Comparison of ENCODE assay signal across 13 cellular contexts in the genomic region with DNA sequence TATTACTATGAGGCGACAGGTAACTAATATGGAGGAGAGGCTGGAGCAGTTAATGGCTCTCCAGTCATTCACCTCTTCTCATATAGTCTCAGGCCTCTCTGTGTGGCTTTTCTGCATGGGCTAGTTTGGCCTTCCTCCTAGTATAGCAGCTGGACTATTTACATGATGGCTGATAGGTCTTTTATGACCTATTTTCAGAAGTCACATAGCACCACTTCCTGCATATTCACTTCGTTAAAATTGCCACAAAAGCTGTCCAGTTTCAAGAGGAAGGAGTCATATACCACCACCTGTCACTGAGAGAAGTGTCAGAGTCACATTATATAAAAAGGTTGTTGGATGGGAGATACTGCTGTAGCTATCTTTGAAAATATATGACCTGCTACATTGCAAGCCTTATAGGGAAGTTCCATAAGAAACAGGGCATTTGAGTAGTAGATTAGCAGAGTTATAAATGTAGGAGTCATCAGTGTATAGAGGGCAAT. TPM values are rescaled to one million over a fixed set of nuclear protein-coding genes. Genes with fewer than 3 reads are reported as not detected.
DNase-seq lines count a peak whose midpoint lies in the region; ATAC-seq and TF ChIP-seq lines count a peak whose summit lies in the region.
"Had no signal": no experiment of that assay in that cellular context is flagged by ENCODE, and none has a peak within 500 bp of the region (broad histone marks: within the 10 kb centered on the region; RNA-seq: fewer than 3 reads in every experiment).

No MANE protein-coding gene starts in this region.

- no peaks in the 10 kb centered on the region; the same call in 1 of the 2 replicates for H3F3A ChIP-seq in Loucy (ENCODE audit: low read depth)

- no peaks in the 10 kb centered on the region for H3K36me3 Mint-ChIP-seq in CD4-positive, alpha-beta T cell (ENCODE audit: low read depth)

- H2AFZ ChIP-seq in Loucy (ENCODE audit: low read length) = peak overlapping the region; percentile 76

- no peaks in the 10 kb centered on the region for H3K4me1 Mint-ChIP-seq in CD4-positive, alpha-beta T cell (ENCODE audit: low read depth)

- H3K9me3 ChIP-seq in Loucy (ENCODE audit: insufficient read depth, low read depth, low read length) = no peaks in the 10 kb centered on the region
- no peaks in the 10 kb centered on the region for H3K9me3 ChIP-seq in CD4-positive, alpha-beta T cell (ENCODE audit: control insufficient read depth, low read length)
- H3K9me3 ChIP-seq: BE2C, psoas muscle, SK-N-SH had no signal

- no peak overlapping the region for H3K9ac ChIP-seq in Loucy (ENCODE audit: low read depth, low read length, poor library complexity, severe bottlenecking)
- H3K9ac ChIP-seq: SK-N-SH had no signal

- H3K36me3 ChIP-seq in GM06990 (ENCODE audit: control insufficient read depth, insufficient read depth, low read length) (no peaks in the 10 kb centered on the region), Loucy (ENCODE audit: insufficient read depth, low read length) (no peaks in the 10 kb centered on the region)
- H3K36me3 ChIP-seq: BE2C had no signal

- H3K4me2 ChIP-seq in Loucy (ENCODE audit: low read depth, low read length, poor library complexity, severe bottlenecking) = peak overlapping the region; percentile 54
- H3K4me2 ChIP-seq: SK-N-SH had no signal

- H3K27ac Mint-ChIP-seq in CD4-positive, alpha-beta T cell = no peak overlapping the region
- H3K27ac Mint-ChIP-seq: dendritic cell treated with granulocyte-macrophage colony-stimulating factor and Interleukin-4, amounts not matched to agents 40 ng/mL and 50 ng/mL, for 4 days had no signal

- no peaks in the 10 kb centered on the region for H4K20me1 ChIP-seq in Loucy (ENCODE audit: insufficient read depth, low read length, poor library complexity, severe bottlenecking)

- no peak overlapping the region for H3K4me3 Mint-ChIP-seq in CD4-positive, alpha-beta T cell
- H3K4me3 Mint-ChIP-seq: dendritic cell treated with granulocyte-macrophage colony-stimulating factor and Interleukin-4, amounts not matched to agents 40 ng/mL and 50 ng/mL, for 4 days had no signal

- no peak overlapping the region for H3K27ac ChIP-seq in CD4-positive, alpha-beta T cell (ENCODE audit: low read depth, low read length)
- H3K27ac ChIP-seq: psoas muscle had no signal

- POLR2A ChIA-PET in CD4-positive, alpha-beta T cell (lab: Charles Lee) = interaction anchor here (2.0 kb wide), 1 partner anchor 8 kb away, joined by 5 read pairs; a partner anchor contains a TSS

- TF ChIP-seq CTCF in GM06990 (IDR thresholded peaks at IDR 0.05; ENCODE audit: insufficient read depth, low read length, poor library complexity, severe bottlenecking) (no peak), Loucy (conservative IDR thresholded peaks at IDR 0.05; ENCODE audit: low read length) (no peak)
- no peak for TF ChIP-seq CTCF in CD4-positive, alpha-beta T cell (IDR thresholded peaks at IDR 0.05)

- CTCF ChIA-PET in CD4-positive, alpha-beta T cell (lab: Charles Lee) = no interaction called here

- peaks cover 15% of the 10 kb centered on the region for H3K4me1 ChIP-seq in Loucy (ENCODE audit: insufficient read depth, low read length, poor library complexity, severe bottlenecking)
- H3K4me1 ChIP-seq: BE2C had no signal

- ATAC-seq in HG02870 (IDR thresholded peaks at IDR 0.05; ENCODE audit: unreplicated experiment) = peak; percentile 97
- no peak for ATAC-seq in CD4-positive, alpha-beta T cell (ENCODE audit: poor library complexity)
- ATAC-seq: psoas muscle had no signal

- no peaks in the 10 kb centered on the region for H3K9me3 Mint-ChIP-seq in CD4-positive, alpha-beta T cell

- intact Hi-C loops in CD4-positive, alpha-beta T cell (cut with DNase I, micrococcal nuclease) = loop anchor here in 1 of 2 experiments (10.0 kb wide), 1 partner anchor 731 kb away; a partner anchor contains a TSS

- H3K4me3 ChIP-seq in GM06990 (replicated peaks; ENCODE audit: low read depth, low read length) (no peak overlapping the region), Loucy (ENCODE audit: low read length, poor library complexity, severe bottlenecking) (peak overlapping the region; percentile 29)
- H3K4me3 ChIP-seq: psoas muscle had no signal

- H3K9me2 ChIP-seq in Loucy (replicated peaks; ENCODE audit: low read depth, low read length) = no peaks in the 10 kb centered on the region
- H3K9me2 ChIP-seq: SK-N-SH had no signal

- no peaks in the 10 kb centered on the region for H3K27me3 ChIP-seq in GM06990 (replicated peaks; ENCODE audit: control insufficient read depth, insufficient read depth, low read length)
- no peaks in the 10 kb centered on the region for H3K27me3 ChIP-seq in Loucy (ENCODE audit: insufficient read depth, low read length, poor library complexity, severe bottlenecking)
- no peaks in the 10 kb centered on the region for H3K27me3 ChIP-seq in CD4-positive, alpha-beta T cell (ENCODE audit: control insufficient read depth, insufficient read depth, low read length)
- H3K27me3 ChIP-seq: BE2C had no signal

- no peaks in the 10 kb centered on the region for H3K27me3 Mint-ChIP-seq in CD4-positive, alpha-beta T cell
- H3K27me3 Mint-ChIP-seq: dendritic cell treated with granulocyte-macrophage colony-stimulating factor and Interleukin-4, amounts not matched to agents 40 ng/mL and 50 ng/mL, for 4 days had no signal

- DNase-seq in GM06990 (ENCODE audit: extremely low read depth, insufficient read length) = peak; percentile 76
- peak; percentile 18 for DNase-seq in GM19240 (ENCODE audit: insufficient read length, low spot score)
- DNase-seq in NCI-H345 treated with DMSO at 0.1 percent for 48 hours (lab: John Stamatoyannopoulos, UW; ENCODE audit: unreplicated experiment) = no peak
- DNase-seq in CD4-positive, alpha-beta T cell = no peak
- no peak for DNase-seq in cortex of kidney (lab: John Stamatoyannopoulos, UW)
- no peak for DNase-seq in NCI-H187 (lab: John Stamatoyannopoulos, UW)
- DNase-seq: BE2C, NCI-H1694 treated with DMSO at 0.1 percent for 48 hours, psoas muscle, SK-N-SH had no signal

- no peaks in the 10 kb centered on the region for H3K79me2 ChIP-seq in Loucy (ENCODE audit: insufficient read depth, low read length)

RNA-seq across cellular contexts. Expression of a gene that starts 8.0 kb away (rescaled TPM):
- total RNA-seq in CD4-positive, alpha-beta T cell = 100 to 1,000 TPM; 114 to 115 TPM

Comparison
In these comparisons a context has a peak if more than half of its experiments do, and no peak if none do; other contexts are left out.
1. DNase-seq: peak in GM06990 (single experiment) and GM19240 (single experiment); none in NCI-H345 treated with DMSO at 0.1 percent for 48 hours (single experiment), CD4-positive, alpha-beta T cell (0 of 10), cortex of kidney (single experiment) and NCI-H187 (0 of 2).